Comparison of ENCODE assay signal across 21 cellular contexts in genomic region chr17:49069585-49070273, GRCh38.
"Had no signal": no experiment of that assay in that cellular context is flagged by ENCODE, and none has a peak within 500 bp of the region (broad histone marks: within the 10 kb centered on the region; RNA-seq: fewer than 3 reads in every experiment).

No MANE protein-coding gene starts in this region.

- H3K27ac ChIP-seq: coronary artery, esophagus muscularis mucosa, lower lobe of right lung, neutrophil, parathyroid adenoma, suprapubic skin, vagina had no signal

- H3K9ac ChIP-seq: parathyroid adenoma had no signal

- H3K4me1 ChIP-seq: esophagus muscularis mucosa, lower lobe of right lung, parathyroid adenoma, suprapubic skin, vagina had no signal

- H3K9me3 ChIP-seq: esophagus muscularis mucosa, lower lobe of right lung, neutrophil, suprapubic skin, vagina had no signal

- DNase-seq: activated B cell treated with CpG ODN at 0.5 μM for 24 hours; activated CD4-positive, alpha-beta T cell treated with anti-CD3 and anti-CD28 coated beads for 48 hours; activated CD8-positive, alpha-beta T cell treated with anti-CD3 and anti-CD28 coated beads for 36 hours; activated naive CD4-positive, alpha-beta T cell treated with Interleukin-2 at 50 U/mL for 16 hours; activated naive CD8-positive, alpha-beta T cell treated with anti-CD3 and anti-CD28 coated beads, Interleukin-2, amount 10 ng/mL, durations not matched to agents 7 days and 5 days; activated T-cell treated with anti-CD3 and anti-CD28 coated beads, Interleukin-2, amount 50 U/mL, for 1 hour; effector CD4-positive, alpha-beta T cell; lower lobe of right lung; natural killer cell; stimulated activated CD4-positive, alpha-beta T cell treated with anti-CD3 and anti-CD28 coated beads, Interleukin-12 subunit alpha, Interleukin-12 subunit beta, amount 100 ng/mL, for 4 hours; stimulated activated CD4-positive, alpha-beta T cell treated with anti-CD3 and anti-CD28 coated beads, Interleukin-1b, Interleukin-23, amount 100 ng/mL, for 48 hours; stimulated activated CD8-positive, alpha-beta memory T cell treated with anti-CD3 and anti-CD28 coated beads, Interleukin-4, amount 100 ng/mL, for 48 hours; stimulated activated naive CD4-positive, alpha-beta T cell treated with Interleukin-2 at 50 U/mL for 16 hours; T-cell; trophoblast cell had no signal

- H2AFZ ChIP-seq: parathyroid adenoma had no signal

- H3K4me3 ChIP-seq: coronary artery, esophagus muscularis mucosa, lower lobe of right lung, suprapubic skin, vagina had no signal

- H3K79me2 ChIP-seq: parathyroid adenoma had no signal

- H3K27me3 ChIP-seq: vagina had no signal

- ATAC-seq: activated CD8-positive, alpha-beta T cell treated with anti-CD3 and anti-CD28 coated beads for 36 hours; lower lobe of right lung; natural killer cell; T-cell had no signal

- H3K36me3 ChIP-seq: esophagus muscularis mucosa, lower lobe of right lung, neutrophil, suprapubic skin, vagina had no signal
